ENCODE assay signal across 8 cellular contexts in the genomic region with DNA sequence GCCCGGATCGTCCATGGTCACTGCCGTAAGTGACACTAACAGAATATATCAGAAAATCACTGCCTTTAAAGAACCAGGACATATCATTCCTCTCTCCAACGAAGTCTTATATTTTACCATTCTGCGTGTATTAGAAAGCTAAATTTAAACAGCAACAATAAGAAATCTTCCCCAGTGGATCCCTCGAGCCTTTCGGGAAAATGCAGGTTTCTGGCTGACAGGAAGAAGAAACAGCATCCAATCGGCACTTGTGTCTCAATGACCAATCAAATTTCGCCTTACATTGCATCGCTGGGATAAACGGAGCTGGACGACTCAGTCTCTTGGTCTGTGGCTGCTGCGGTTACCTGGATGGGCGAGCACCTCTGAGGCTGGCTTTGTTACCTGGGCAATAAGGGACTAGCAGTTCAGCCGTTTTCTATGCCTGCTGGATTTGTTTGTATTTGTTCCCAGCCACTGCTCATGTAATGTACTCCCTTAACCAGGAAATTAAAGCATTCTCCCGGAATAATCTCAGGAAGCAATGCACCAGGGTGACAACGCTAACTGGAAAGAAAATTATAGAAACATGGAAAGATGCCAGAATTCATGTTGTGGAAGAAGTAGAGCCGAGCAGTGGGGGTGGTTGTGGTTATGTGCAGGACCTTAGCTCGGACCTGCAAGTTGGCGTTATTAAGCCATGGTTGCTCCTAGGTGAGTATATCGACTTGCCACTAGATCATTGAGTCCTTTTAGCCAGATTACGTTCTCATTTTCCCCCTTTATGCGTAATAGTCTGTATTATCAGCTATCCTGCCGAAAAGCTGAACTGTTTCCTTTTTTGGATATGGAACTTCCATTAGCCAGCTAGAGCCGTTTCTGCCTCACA. TPM values are rescaled to one million over a fixed set of nuclear protein-coding genes. Genes with fewer than 3 reads are reported as not detected.
DNase-seq lines count a peak whose midpoint lies in the region; FAIRE-seq and TF ChIP-seq lines count a peak whose summit lies in the region.

A gene with protein sequence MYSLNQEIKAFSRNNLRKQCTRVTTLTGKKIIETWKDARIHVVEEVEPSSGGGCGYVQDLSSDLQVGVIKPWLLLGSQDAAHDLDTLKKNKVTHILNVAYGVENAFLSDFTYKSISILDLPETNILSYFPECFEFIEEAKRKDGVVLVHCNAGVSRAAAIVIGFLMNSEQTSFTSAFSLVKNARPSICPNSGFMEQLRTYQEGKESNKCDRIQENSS (plus strand): TSS at position 281 of the 868 bp plus-strand sequence. CDS start 187 bp downstream, at position 468.

- no peak within 1 kb of the TSS for H3K4ac ChIP-seq in H9 (ENCODE audit: low read depth, low read length)

- no peak within 1 kb of the TSS for H2BK15ac ChIP-seq in H9 (ENCODE audit: low read depth, low read length)

- DNase-seq in H9, result peak; percentile 96
- peak; percentile 93 for DNase-seq in M059J (ENCODE audit: low read depth)
- DNase-seq in activated naive CD4-positive, alpha-beta T cell (lab: John Stamatoyannopoulos, UW), result peak; percentile 34 to 54 (median 42)
- DNase-seq in foreskin melanocyte, result peak; percentile 87
- peak; percentile 86 for DNase-seq in stromal cell of bone marrow (ENCODE audit: low read depth)

- no peak within 1 kb of the TSS for H2BK5ac ChIP-seq in H9 (ENCODE audit: insufficient read length, low read length)

- peak within 1 kb of the TSS; percentile 79 for H2AFZ ChIP-seq in H9 (ENCODE audit: low read length)
- H2AFZ ChIP-seq in neuron (ENCODE audit: low read depth, low read length), result peak within 1 kb of the TSS; percentile 87

- H3K4me1 ChIP-seq in H9 (ENCODE audit: insufficient read depth, low read length) (peaks cover 2% of the 10 kb centered on the region; the same call in 1 of the 2 replicates), neuron (ENCODE audit: insufficient read depth, low read length) (peaks cover 4% of the 10 kb centered on the region)

- peak within 1 kb of the TSS; percentile 93 for H3K4me2 ChIP-seq in H9 (ENCODE audit: insufficient read depth, insufficient read length, low read length)

- WGBS in H9 (ENCODE audit: extremely low coverage, insufficient read length, low lambda C conversion rate), result no CpG with 5 or more reads among the region's 25 CpGs

- no peak within 1 kb of the TSS for H3K23ac ChIP-seq in H9 (ENCODE audit: insufficient read length, low read depth, low read length)

- no peak within 1 kb of the TSS for H2BK20ac ChIP-seq in H9 (ENCODE audit: low read depth, low read length, poor library complexity, severe bottlenecking)

- H4K20me1 ChIP-seq in H9 (ENCODE audit: control insufficient read depth, insufficient read depth, insufficient read length), result no peaks in the 10 kb centered on the region

- H3K4me1 Mint-ChIP-seq in H9, result peaks cover 20 to 25% of the 10 kb centered on the region in 2 experiments

- peak within 1 kb of the TSS; percentile 52 for H3K4me3 ChIP-seq in neuron (ENCODE audit: low read length)

- no peak within 1 kb of the TSS for H2AK5ac ChIP-seq in H9 (ENCODE audit: insufficient read length, low read length)

- H3K9me3 Mint-ChIP-seq in H9, result no peaks in the 10 kb centered on the region

- H3K4me3 Mint-ChIP-seq in H9, result peak within 1 kb of the TSS; percentile 77 to 92

- H3K36me3 Mint-ChIP-seq in H9 (ENCODE audit: insufficient read depth in 1 of 3, low read depth in 3 of 3), result no peaks in the 10 kb centered on the region

- H2BK120ac ChIP-seq in H9 (ENCODE audit: low read depth, low read length, poor library complexity, severe bottlenecking), result no peak within 1 kb of the TSS

- H3K27ac ChIP-seq in H9 (ENCODE audit: insufficient read length, low read depth, low read length), result peak within 1 kb of the TSS; percentile 64

- TF ChIP-seq CTCF in H9 (conservative IDR thresholded peaks at IDR 0.05), result no peak

- H3K36me3 ChIP-seq in neuron (ENCODE audit: insufficient read depth, low read length), result no peaks in the 10 kb centered on the region

- no peak within 1 kb of the TSS for H2BK12ac ChIP-seq in H9 (ENCODE audit: insufficient read length, low read depth, low read length)

- peak within 1 kb of the TSS; percentile 34; the same call in 1 of the 2 replicates for H3K14ac ChIP-seq in H9 (ENCODE audit: insufficient read depth, low read length)

- H3T11ph ChIP-seq in H9 (ENCODE audit: low read length), result no peak within 1 kb of the TSS

- no peak within 1 kb of the TSS for H4K8ac ChIP-seq in H9 (replicated peaks; ENCODE audit: insufficient read length, low read depth, low read length)

- H3K9ac ChIP-seq in H9 (ENCODE audit: extremely low read depth, insufficient read length, low read length), result peak within 1 kb of the TSS; percentile 67

- H3K27me3 ChIP-seq in H9 (ENCODE audit: insufficient read depth, low read length), result no peaks in the 10 kb centered on the region
- H3K27me3 ChIP-seq in neuron (ENCODE audit: insufficient read depth, low read length), result peaks cover 6% of the 10 kb centered on the region

- no peak within 1 kb of the TSS for H3K18ac ChIP-seq in H9 (ENCODE audit: insufficient read length, low read depth, low read length)

- no peaks in the 10 kb centered on the region for H3K79me2 ChIP-seq in H9 (ENCODE audit: insufficient read depth, low read length)

- H3K27me3 Mint-ChIP-seq in H9 (ENCODE audit: low read depth), result no peaks in the 10 kb centered on the region

- no peaks in the 10 kb centered on the region for H3K9me3 ChIP-seq in H9 (ENCODE audit: control insufficient read depth, low read depth, low read length)
- no peaks in the 10 kb centered on the region for H3K9me3 ChIP-seq in neuron (ENCODE audit: low read length)

- H3K23me2 ChIP-seq in H9 (ENCODE audit: insufficient read length, low read depth, low read length, poor library complexity, severe bottlenecking), result peaks cover 6% of the 10 kb centered on the region

- no peaks in the 10 kb centered on the region for H3K79me1 ChIP-seq in H9 (ENCODE audit: insufficient read depth, low read depth, low read length, poor library complexity, severe bottlenecking)

- TF ChIP-seq POLR2A in Raji (IDR thresholded peaks at IDR 0.05; ENCODE audit: insufficient read depth, low read depth, low read length), result peak; percentile 54

- FAIRE-seq in G401.6 (lab: Jason Lieb, UNC), result peak; percentile 96

- no peak within 1 kb of the TSS for H3K56ac ChIP-seq in H9 (ENCODE audit: insufficient read length, low read depth, low read length)

- H3K27ac Mint-ChIP-seq in H9, result peak within 1 kb of the TSS; percentile 83 to 93 (median 88)

- H4K5ac ChIP-seq in H9 (ENCODE audit: insufficient read length, low read depth, low read length), result peak within 1 kb of the TSS; percentile 24

- no peak within 1 kb of the TSS for H4K91ac ChIP-seq in H9 (ENCODE audit: insufficient read length, low read depth, low read length)

RNA-seq across cellular contexts. Expression of the gene that starts here (rescaled TPM):
- total RNA-seq in H9 (2021), result 1.2 and 1.8 TPM in 2 replicates
- 0.98 and 2.4 TPM in 2 replicates for total RNA-seq in M059J (2014; rRNA removed; shearing (Covaris generic))

Comparison
In these comparisons a context has a peak if more than half of its experiments do, and no peak if none do; other contexts are left out.
1. Peak in every context shown above with its lines: DNase-seq, H3K4me3 ChIP-seq and H3K27ac ChIP-seq.
2. DNase-seq: peak in every context shown above with its lines; median percentile 96 in H9; 93 in M059J; 87 in foreskin melanocyte; 86 in stromal cell of bone marrow; 42 in activated naive CD4-positive, alpha-beta T cell.